In genomic region chr16:67847064-67847861, GRCh38 we compare ENCODE assay signal across 8 cellular contexts. TPM values are rescaled to one million over a fixed set of nuclear protein-coding genes. Genes with fewer than 3 reads are reported as not detected.
DNase-seq lines count a peak whose midpoint lies in the region; ATAC-seq and FAIRE-seq lines count a peak whose summit lies in the region.

A gene with protein sequence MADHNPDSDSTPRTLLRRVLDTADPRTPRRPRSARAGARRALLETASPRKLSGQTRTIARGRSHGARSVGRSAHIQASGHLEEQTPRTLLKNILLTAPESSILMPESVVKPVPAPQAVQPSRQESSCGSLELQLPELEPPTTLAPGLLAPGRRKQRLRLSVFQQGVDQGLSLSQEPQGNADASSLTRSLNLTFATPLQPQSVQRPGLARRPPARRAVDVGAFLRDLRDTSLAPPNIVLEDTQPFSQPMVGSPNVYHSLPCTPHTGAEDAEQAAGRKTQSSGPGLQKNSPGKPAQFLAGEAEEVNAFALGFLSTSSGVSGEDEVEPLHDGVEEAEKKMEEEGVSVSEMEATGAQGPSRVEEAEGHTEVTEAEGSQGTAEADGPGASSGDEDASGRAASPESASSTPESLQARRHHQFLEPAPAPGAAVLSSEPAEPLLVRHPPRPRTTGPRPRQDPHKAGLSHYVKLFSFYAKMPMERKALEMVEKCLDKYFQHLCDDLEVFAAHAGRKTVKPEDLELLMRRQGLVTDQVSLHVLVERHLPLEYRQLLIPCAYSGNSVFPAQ (minus strand): TSS chr16:67847693. CDS start chr16:67833859, 13,834 bp downstream.

- H3K9ac ChIP-seq in muscle layer of colon (ENCODE audit: low read length), result peak within 1 kb of the TSS; percentile 80

- H3K36me3 ChIP-seq in esophagus (ENCODE audit: control insufficient read depth in 2 of 2, insufficient read depth in 2 of 2, low read length in 1 of 2) (no peaks in the 10 kb centered on the region), muscle layer of colon (ENCODE audit: insufficient read depth, low read length) (no peaks in the 10 kb centered on the region)

- H3K27me3 ChIP-seq in esophagus (ENCODE audit: control insufficient read depth in 1 of 2, insufficient read depth in 2 of 2, low read length in 2 of 2), result no peaks in the 10 kb centered on the region
- no peaks in the 10 kb centered on the region for H3K27me3 ChIP-seq in muscle layer of colon (ENCODE audit: control insufficient read depth in 1 of 2, insufficient read depth in 2 of 2, low read length in 2 of 2)

- peaks cover 4 to 24% of the 10 kb centered on the region in 2 donors for H3K4me1 ChIP-seq in esophagus (ENCODE audit: control insufficient read depth in 2 of 2, insufficient read depth in 2 of 2, low read length in 1 of 2)
- peaks cover 43% of the 10 kb centered on the region for H3K4me1 ChIP-seq in muscle layer of colon (ENCODE audit: insufficient read depth, low read length)

- H3K27ac ChIP-seq in esophagus (ENCODE audit: low read depth in 2 of 2, low read length in 1 of 2), result peak within 1 kb of the TSS; percentile 95 to 97
- H3K27ac ChIP-seq in muscle layer of colon (ENCODE audit: low read depth, low read length), result peak within 1 kb of the TSS; percentile 99

- WGBS in esophagus, 2 donors, result 0 to 1% methylated on average over 42 to 62 of the region's 62 CpGs

- DNase-seq in NCI-H1436 (lab: John Stamatoyannopoulos, UW) (peak; percentile 66), NCI-H1436 treated with DMSO at 0.1 percent for 48 hours (lab: John Stamatoyannopoulos, UW) (no peak), HUDEP-2 (lab: John Stamatoyannopoulos, UW; ENCODE audit: unreplicated experiment in 76 of 76) (peak in 64 of 76 experiments; percentile 15 to 77 (median 50)), urothelium cell line (ENCODE audit: low spot score) (peak; percentile 75)
- peak; percentile 11 for DNase-seq in activated CD4-positive, alpha-beta T cell treated with anti-CD3 and anti-CD28 coated beads for 1 hour

- peak; percentile 42 for ATAC-seq in GM21529 (IDR thresholded peaks at IDR 0.05; ENCODE audit: unreplicated experiment)

- no peaks in the 10 kb centered on the region for H3K9me3 ChIP-seq in esophagus (ENCODE audit: control insufficient read depth in 2 of 2, insufficient read depth in 1 of 2, low read depth in 1 of 2, low read length in 1 of 2)
- H3K9me3 ChIP-seq in muscle layer of colon (ENCODE audit: low read length), result no peaks in the 10 kb centered on the region

- FAIRE-seq in urothelium cell line (lab: Jason Lieb, UNC), result no peak

- H3K4me3 ChIP-seq in esophagus (ENCODE audit: low read depth in 1 of 2, low read length in 2 of 2) (peak within 1 kb of the TSS; percentile 82 to 92), muscle layer of colon (ENCODE audit: low read depth in 1 of 2, low read length in 2 of 2) (peak within 1 kb of the TSS; percentile 87 to 90)

RNA-seq across cellular contexts. Expression of the gene that starts here (rescaled TPM):
- 10 to 100 TPM; 35.5 to 65.0 TPM for polyA plus RNA-seq in esophagus
